ENCODE assay signal across 9 cellular contexts in the genomic region with DNA sequence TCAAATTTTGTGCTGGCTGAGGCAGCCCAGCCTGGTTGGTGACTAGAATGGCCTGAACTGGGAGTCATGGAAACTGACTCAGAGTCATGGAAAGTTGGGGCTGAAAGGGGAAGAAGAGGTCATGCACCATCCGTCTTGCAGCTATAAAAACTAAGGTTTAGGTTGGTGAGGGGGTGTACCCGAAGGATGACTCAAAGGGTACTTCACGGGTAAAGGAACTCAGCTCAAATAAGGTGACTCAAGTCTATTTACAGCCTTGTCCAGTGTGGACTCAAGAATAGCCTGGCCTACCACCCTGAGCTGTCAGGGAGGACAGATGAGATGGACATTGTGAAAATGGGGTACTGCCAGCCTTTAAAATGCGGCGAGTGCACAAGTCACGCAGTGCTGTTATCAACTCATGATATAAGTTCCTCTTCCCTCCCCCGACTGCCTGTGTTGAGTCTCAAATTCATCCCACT. TPM values are rescaled to one million over a fixed set of nuclear protein-coding genes. Genes with fewer than 3 reads are reported as not detected.
DNase-seq lines count a peak whose midpoint lies in the region; ATAC-seq, FAIRE-seq and TF ChIP-seq lines count a peak whose summit lies in the region.
"Had no signal": no experiment of that assay in that cellular context is flagged by ENCODE, and none has a peak within 500 bp of the region (broad histone marks: within the 10 kb centered on the region; RNA-seq: fewer than 3 reads in every experiment).

No MANE protein-coding gene starts in this region.

- whole genome bisulfite sequencing in hepatocyte (ENCODE audit: low lambda C conversion rate, missing lambda C conversion rate) = 86% methylated on average over 7 of the region's 7 CpGs

- no peaks in the 10 kb centered on the region for H4K20me1 ChIP-seq in hepatocyte (ENCODE audit: insufficient read depth, poor library complexity, severe bottlenecking)

- peak; percentile 77 for ATAC-seq in HG03196 (IDR thresholded peaks at IDR 0.05; ENCODE audit: unreplicated experiment)
- peak; percentile 77 to 89 for ATAC-seq in activated naive CD4-positive, alpha-beta T cell treated with anti-CD3 and anti-CD28 coated beads, Interleukin-2, amount 50 U/mL, for 72 hours
- ATAC-seq: K562 had no signal

- H3K27ac ChIP-seq in hepatocyte = no peak overlapping the region

- peaks cover 12 to 13% of the 10 kb centered on the region in 2 donors for H3K36me3 Mint-ChIP-seq in activated naive CD4-positive, alpha-beta T cell treated with anti-CD3 and anti-CD28 coated beads, Interleukin-2, amount 50 U/mL, for 72 hours

- in situ Hi-C loops in G401 (cut with HindIII; ENCODE audit: low sequenced_read_pairs) = no loop called here

- H3K9me3 Mint-ChIP-seq in activated naive CD4-positive, alpha-beta T cell treated with anti-CD3 and anti-CD28 coated beads, Interleukin-2, amount 50 U/mL, for 72 hours = peaks cover 11 to 12% of the 10 kb centered on the region in 2 donors

- no peak for TF ChIP-seq CTCF in hepatocyte (IDR thresholded peaks at IDR 0.05; ENCODE audit: poor library complexity)

- no peaks in the 10 kb centered on the region for H3K9me2 ChIP-seq in hepatocyte (replicated peaks; ENCODE audit: insufficient read depth)

- H3K27me3 ChIP-seq in hepatocyte = no peaks in the 10 kb centered on the region

- H3K36me3 ChIP-seq in hepatocyte (replicated peaks; ENCODE audit: insufficient read depth, low read depth) = no peaks in the 10 kb centered on the region

- H3K4me2 ChIP-seq in hepatocyte = no peak overlapping the region

- no peak overlapping the region for H3K4me3 ChIP-seq in hepatocyte
- H3K4me3 ChIP-seq: K562 had no signal

- H3K9me3 ChIP-seq in hepatocyte (ENCODE audit: low read depth) = no peaks in the 10 kb centered on the region

- no peaks in the 10 kb centered on the region for H3K4me1 ChIP-seq in hepatocyte (ENCODE audit: insufficient read depth)

- no peak for DNase-seq in GM19239 (ENCODE audit: insufficient read length, low spot score)
- DNase-seq in activated naive CD4-positive, alpha-beta T cell treated with anti-CD3 and anti-CD28 coated beads, Interleukin-2, amount 50 U/mL, for 72 hours (ENCODE audit: low spot score in 2 of 2) = peak; percentile 37 to 64
- peak; percentile 69 for DNase-seq in stimulated activated CD4-positive, alpha-beta T cell treated with anti-CD3 and anti-CD28 coated beads, Interleukin-1b, Interleukin-23, amount 100 ng/mL, for 48 hours
- DNase-seq in NCI-H2196 (lab: John Stamatoyannopoulos, UW; ENCODE audit: unreplicated experiment) = no peak
- no peak for DNase-seq in hepatocyte (ENCODE audit: low spot score)
- no peak for DNase-seq in G401 (ENCODE audit: low spot score)

- H3K27ac Mint-ChIP-seq in activated naive CD4-positive, alpha-beta T cell treated with anti-CD3 and anti-CD28 coated beads, Interleukin-2, amount 50 U/mL, for 72 hours = peak overlapping the region; percentile 67 to 87

- FAIRE-seq in GM19239 (lab: Jason Lieb, UNC) = peak; percentile 8
- FAIRE-seq: colon, K562 had no signal

- H3K79me2 ChIP-seq in hepatocyte = no peaks in the 10 kb centered on the region

- H2AFZ ChIP-seq in hepatocyte = no peak overlapping the region

RNA-seq across cellular contexts. Expression of gene CD300LB, which starts 18.6 kb away (rescaled TPM):
- not detected for total RNA-seq in activated naive CD4-positive, alpha-beta T cell treated with anti-CD3 and anti-CD28 coated beads, Interleukin-2, amount 50 U/mL, for 72 hours
- not detected in 2 replicates for total RNA-seq in hepatocyte
- polyA plus RNA-seq in hepatocyte = not detected in 2 replicates
- not detected in 2 replicates for total RNA-seq in G401 (2014; rRNA removed; shearing (Covaris generic))
- total RNA-seq: K562 had no signal
- polyA plus RNA-seq: K562 had no signal

RNA-seq across cellular contexts. Expression of gene CD300C, which starts 33.3 kb away (rescaled TPM):
- under 1 TPM in 1 of 2 donors, not detected in 1; 0.25 TPM for total RNA-seq in activated naive CD4-positive, alpha-beta T cell treated with anti-CD3 and anti-CD28 coated beads, Interleukin-2, amount 50 U/mL, for 72 hours
- total RNA-seq in hepatocyte = 0.43 TPM in 1 of 2 replicates, not detected in the other
- 0.47 and 0.96 TPM in 2 replicates for polyA plus RNA-seq in hepatocyte
- total RNA-seq in G401 (2014; rRNA removed; shearing (Covaris generic)) = not detected in 2 replicates
- total RNA-seq: K562 had no signal

RNA-seq across cellular contexts. Expression of gene CD300A, which starts 46.2 kb away (rescaled TPM):
- total RNA-seq in activated naive CD4-positive, alpha-beta T cell treated with anti-CD3 and anti-CD28 coated beads, Interleukin-2, amount 50 U/mL, for 72 hours = 1 to 10 TPM in 1 of 2 donors, under 1 TPM in 1; 0.46 to 4.0 TPM
- 0.20 and 1.1 TPM in 2 replicates for total RNA-seq in hepatocyte
- 0.22 and 0.47 TPM in 2 replicates for polyA plus RNA-seq in hepatocyte
- not detected in 2 replicates for total RNA-seq in G401 (2014; rRNA removed; shearing (Covaris generic))

RNA-seq across cellular contexts. Expression of gene CD300H, which starts 54.7 kb away (rescaled TPM):
- total RNA-seq in activated naive CD4-positive, alpha-beta T cell treated with anti-CD3 and anti-CD28 coated beads, Interleukin-2, amount 50 U/mL, for 72 hours = not detected
- total RNA-seq in hepatocyte = 0.67 TPM in 1 of 2 replicates, not detected in the other
- 0.28 TPM in 1 of 2 replicates, not detected in the other for polyA plus RNA-seq in hepatocyte
- total RNA-seq in G401 (2014; rRNA removed; shearing (Covaris generic)) = not detected in 2 replicates
- total RNA-seq: K562 had no signal
- polyA plus RNA-seq: K562 had no signal

Comparison
In these comparisons a context has a peak if more than half of its experiments do, and no peak if none do; other contexts are left out.
1. DNase-seq: peak in activated naive CD4-positive, alpha-beta T cell treated with anti-CD3 and anti-CD28 coated beads, Interleukin-2, amount 50 U/mL, for 72 hours (2 of 2) and stimulated activated CD4-positive, alpha-beta T cell treated with anti-CD3 and anti-CD28 coated beads, Interleukin-1b, Interleukin-23, amount 100 ng/mL, for 48 hours (single experiment); none in GM19239 (single experiment), NCI-H2196 (single experiment), hepatocyte (single experiment) and G401 (single experiment).